16 cellular contexts compared by ENCODE assay signal in the genomic region with DNA sequence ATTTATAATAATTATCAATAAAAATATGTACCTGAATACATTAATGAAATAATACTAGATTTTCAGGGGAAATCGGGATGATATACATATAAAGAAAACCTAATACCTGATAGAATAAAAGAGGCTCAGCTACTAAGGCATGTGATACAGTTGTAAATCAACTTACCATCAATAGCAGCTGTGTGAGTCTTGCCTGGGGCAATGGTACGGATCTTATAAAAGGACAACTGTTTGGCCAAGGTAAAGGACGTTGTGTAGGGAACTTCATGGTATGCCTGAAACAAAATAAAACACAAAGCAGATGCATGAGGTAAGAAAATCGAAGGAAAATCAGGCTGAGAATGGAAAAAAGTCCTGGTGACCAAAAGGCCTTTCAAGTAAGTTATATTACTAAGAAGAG. TPM values are rescaled to one million over a fixed set of nuclear protein-coding genes. Genes with fewer than 3 reads are reported as not detected.
DNase-seq lines count a peak whose midpoint lies in the region; ATAC-seq and TF ChIP-seq lines count a peak whose summit lies in the region.
"Had no signal": no experiment of that assay in that cellular context is flagged by ENCODE, and none has a peak within 500 bp of the region (broad histone marks: within the 10 kb centered on the region; RNA-seq: fewer than 3 reads in every experiment).

No MANE protein-coding gene starts in this region.

- no peak for TF ChIP-seq CTCF in LNCaP clone FGC (IDR thresholded peaks at IDR 0.05; ENCODE audit: control insufficient read depth, extremely low read depth, insufficient read depth)
- TF ChIP-seq CTCF in CD8-positive, alpha-beta T cell (IDR thresholded peaks at IDR 0.05) = no peak

- no peaks in the 10 kb centered on the region for H3K4me1 ChIP-seq in CD8-positive, alpha-beta T cell (ENCODE audit: insufficient read depth, low read length)
- H3K4me1 ChIP-seq: Caco-2 had no signal

- H3K4me3 Mint-ChIP-seq in CD8-positive, alpha-beta T cell = no peak overlapping the region
- H3K4me3 Mint-ChIP-seq: B cell; CD4-positive, alpha-beta T cell had no signal

- H3K27me3 ChIP-seq in CD8-positive, alpha-beta T cell (ENCODE audit: insufficient read depth, low read length) = no peaks in the 10 kb centered on the region

- H3K36me3 Mint-ChIP-seq in CD8-positive, alpha-beta T cell = peaks cover 83% of the 10 kb centered on the region

- H3K4me1 Mint-ChIP-seq in CD8-positive, alpha-beta T cell (ENCODE audit: low read depth) = no peaks in the 10 kb centered on the region
- H3K4me1 Mint-ChIP-seq: B cell had no signal

- H3K27ac ChIP-seq in CD8-positive, alpha-beta T cell (ENCODE audit: low read depth, low read length) = no peak overlapping the region
- H3K27ac ChIP-seq: GM23248 had no signal

- no peaks in the 10 kb centered on the region for H3K27me3 Mint-ChIP-seq in CD8-positive, alpha-beta T cell (ENCODE audit: low read depth)
- H3K27me3 Mint-ChIP-seq: B cell; CD4-positive, alpha-beta T cell had no signal

- no peaks in the 10 kb centered on the region for H3K9me3 ChIP-seq in CD8-positive, alpha-beta T cell (ENCODE audit: low read length)
- H3K9me3 ChIP-seq: Caco-2 had no signal

- H3K36me3 ChIP-seq in CD8-positive, alpha-beta T cell (ENCODE audit: insufficient read depth, low read length) = peaks cover 42% of the 10 kb centered on the region

- peak; percentile 21 for DNase-seq in COLO668 (lab: John Stamatoyannopoulos, UW; ENCODE audit: unreplicated experiment)
- DNase-seq in LNCaP clone FGC (ENCODE audit: low read depth) = peak; percentile 77
- peak; percentile 86 for DNase-seq in NCI-H69 (lab: John Stamatoyannopoulos, UW)
- peak; percentile 42 for DNase-seq in foreskin melanocyte
- DNase-seq in LoVo (ENCODE audit: low spot score) = no peak
- DNase-seq in midbrain (lab: John Stamatoyannopoulos, UW) = no peak
- no peak for DNase-seq in CD8-positive, alpha-beta T cell
- DNase-seq: C1 segment of cervical spinal cord; Caco-2; CD4-positive, alpha-beta T cell; DND-41; GF-D8; GM23248; IMR-90 had no signal

- H3K27ac Mint-ChIP-seq in CD8-positive, alpha-beta T cell = no peak overlapping the region
- H3K27ac Mint-ChIP-seq: B cell; CD4-positive, alpha-beta T cell had no signal

- CTCF ChIA-PET in CD8-positive, alpha-beta T cell (lab: Charles Lee) = interaction anchor here (1.8 kb wide), 1 partner anchor 13 kb away, joined by 7 read pairs; no protein-coding TSS in a partner anchor

- POLR2A ChIA-PET in CD8-positive, alpha-beta T cell (lab: Charles Lee) = interaction anchor here (0.6 to 1.0 kb wide), 2 partner anchors 51 to 451 kb away, joined by 3 read pairs; no protein-coding TSS in a partner anchor

- peak overlapping the region; percentile 22; the same call in 1 of the 2 replicates for H3K4me3 ChIP-seq in LNCaP clone FGC (ENCODE audit: low read depth, low read length)
- no peak overlapping the region for H3K4me3 ChIP-seq in CD8-positive, alpha-beta T cell (ENCODE audit: low read depth, low read length)
- H3K4me3 ChIP-seq: GM23248 had no signal

- intact Hi-C loops in CD8-positive, alpha-beta T cell (cut with DNase I, micrococcal nuclease) = no loop called here

- ATAC-seq in HG02885 (IDR thresholded peaks at IDR 0.05; ENCODE audit: poor library complexity, unreplicated experiment) = no peak
- ATAC-seq in CD8-positive, alpha-beta T cell = no peak

- H3K9me3 Mint-ChIP-seq in CD8-positive, alpha-beta T cell = no peaks in the 10 kb centered on the region
- H3K9me3 Mint-ChIP-seq: CD4-positive, alpha-beta T cell had no signal

RNA-seq across cellular contexts. Expression of gene NEK9, which starts 25.4 kb away (rescaled TPM):
- 10 to 100 TPM; 40.7 to 42.9 TPM for total RNA-seq in CD8-positive, alpha-beta T cell

RNA-seq across cellular contexts. Expression of gene ZC2HC1C, which starts 32.0 kb away (rescaled TPM):
- not detected for total RNA-seq in CD8-positive, alpha-beta T cell

RNA-seq across cellular contexts. Expression of gene ACYP1, which starts 37.7 kb away (rescaled TPM):
- total RNA-seq in CD8-positive, alpha-beta T cell = 1 to 10 TPM; 4.3 to 5.3 TPM

RNA-seq across cellular contexts. Expression of gene MLH3, which starts 50.2 kb away (rescaled TPM):
- total RNA-seq in CD8-positive, alpha-beta T cell = 10 to 100 TPM in 1 of 2 experiments, 1 to 10 TPM in 1; 8.5 to 12.2 TPM

Comparison
In these comparisons a context has a peak if more than half of its experiments do, and no peak if none do; other contexts are left out.
1. DNase-seq: peak in COLO668 (single experiment), LNCaP clone FGC (single experiment), NCI-H69 (single experiment) and foreskin melanocyte (single experiment); none in LoVo (single experiment), midbrain (single experiment) and CD8-positive, alpha-beta T cell (0 of 7).